In genomic region chr2:122713800-122714199, GRCh38 we compare ENCODE assay signal across 1 cellular context.
TF ChIP-seq lines count a peak whose summit lies in the region.

No MANE protein-coding gene starts in this region.

TF ChIP-seq in GM12878, 131 proteins besides CTCF, POLR2A, EP300 and RAD21 (continued from another document):
- no peak for TF ChIP-seq E2F8 (IDR thresholded peaks at IDR 0.05; ENCODE audit: low read depth, partially characterized antibody)
- no peak for TF ChIP-seq CBX3 (IDR thresholded peaks at IDR 0.05; ENCODE audit: borderline replicate concordance, low read depth)
- TF ChIP-seq ZNF384 (IDR thresholded peaks at IDR 0.05; ENCODE audit: borderline replicate concordance, low read depth, low read length): no peak
- TF ChIP-seq NFIC (IDR thresholded peaks at IDR 0.05; ENCODE audit: low read depth, low read length): no peak
- no peak for TF ChIP-seq BHLHE40 (IDR thresholded peaks at IDR 0.05; ENCODE audit: borderline replicate concordance in 1 of 2, low read depth in 2 of 2, low read length in 1 of 2)
- TF ChIP-seq SMARCA5 (IDR thresholded peaks at IDR 0.05): no peak
- TF ChIP-seq LARP7 (IDR thresholded peaks at IDR 0.05): no peak
- no peak for TF ChIP-seq HSF1 (IDR thresholded peaks at IDR 0.05; ENCODE audit: low read depth, low read length)
- no peak for TF ChIP-seq NR2C1 (IDR thresholded peaks at IDR 0.05)
- TF ChIP-seq SMAD5 (IDR thresholded peaks at IDR 0.05; ENCODE audit: low read depth): no peak
- TF ChIP-seq NBN (IDR thresholded peaks at IDR 0.05): peak; percentile 88; the same call in 1 of the 2 replicates
- no peak for TF ChIP-seq CHD1 (IDR thresholded peaks at IDR 0.05; ENCODE audit: low read depth, low read length)
- no peak for TF ChIP-seq TCF7 (IDR thresholded peaks at IDR 0.05; ENCODE audit: borderline replicate concordance)
- no peak for TF ChIP-seq CHD2 (IDR thresholded peaks at IDR 0.05; ENCODE audit: borderline replicate concordance, low read depth, low read length)
- TF ChIP-seq SMC3 (IDR thresholded peaks at IDR 0.05; ENCODE audit: borderline replicate concordance, low read length): no peak
- peak; percentile 80 for TF ChIP-seq ATF7 (IDR thresholded peaks at IDR 0.05; ENCODE audit: low read depth)
- TF ChIP-seq CEBPZ (IDR thresholded peaks at IDR 0.05; ENCODE audit: low read depth, low read length): no peak
- TF ChIP-seq ZNF274 (IDR thresholded peaks at IDR 0.05; ENCODE audit: insufficient read depth, insufficient read length): no peak
- TF ChIP-seq POLR2AphosphoS2 (IDR thresholded peaks at IDR 0.05; ENCODE audit: low read depth, low read length): no peak
- TF ChIP-seq PAX5 (IDR thresholded peaks at IDR 0.05; ENCODE audit: borderline replicate concordance, low read depth, low read length): no peak
- TF ChIP-seq BACH1 (IDR thresholded peaks at IDR 0.05; ENCODE audit: borderline replicate concordance): no peak
- no peak for TF ChIP-seq CEBPB (IDR thresholded peaks at IDR 0.05; ENCODE audit: borderline replicate concordance in 1 of 2, low read depth in 2 of 2, low read length in 2 of 2)
- no peak for TF ChIP-seq HCFC1 (IDR thresholded peaks at IDR 0.05; ENCODE audit: low read length)
- TF ChIP-seq E4F1 (IDR thresholded peaks at IDR 0.05; ENCODE audit: borderline replicate concordance, partially characterized antibody): no peak
- no peak for TF ChIP-seq POLR2AphosphoS5 (IDR thresholded peaks at IDR 0.05; ENCODE audit: low read length)
